ENCODE assay signal across 1 cellular context in genomic region chr1:28416509-28417194, GRCh38.
TF ChIP-seq lines count a peak whose summit lies in the region.

No MANE protein-coding gene starts in this region.

TF ChIP-seq in K562, 482 proteins besides CTCF, POLR2A, EP300 and RAD21 (continued from another document):
- TF ChIP-seq FOXP4 (CRISPR knock-in tag; IDR thresholded peaks at IDR 0.05; ENCODE audit: borderline replicate concordance) = no peak
- no peak for TF ChIP-seq CTBP1 (IDR thresholded peaks at IDR 0.05; ENCODE audit: borderline replicate concordance)
- no peak for TF ChIP-seq TARDBP (IDR thresholded peaks at IDR 0.05)
- TF ChIP-seq SIN3B (IDR thresholded peaks at IDR 0.05; ENCODE audit: low read depth) = no peak
- TF ChIP-seq ZFP1 (CRISPR knock-in tag; IDR thresholded peaks at IDR 0.05) = no peak
- no peak for TF ChIP-seq TEAD2 (tag; IDR thresholded peaks at IDR 0.05)
- TF ChIP-seq PRDM10 (IDR thresholded peaks at IDR 0.05; ENCODE audit: partially characterized antibody) = no peak
- peak; percentile 57; the same call in 1 of the 2 replicates for TF ChIP-seq ZNF24 (IDR thresholded peaks at IDR 0.05)
- TF ChIP-seq MNT (conservative IDR thresholded peaks at IDR 0.05) = peak in 1 of 2 experiments; percentile 45; a peak in 1 of 4 replicates
- TF ChIP-seq ZNF436 (CRISPR knock-in tag; IDR thresholded peaks at IDR 0.05) = no peak
- TF ChIP-seq FOXJ3 (CRISPR knock-in tag; IDR thresholded peaks at IDR 0.05) = no peak
- TF ChIP-seq ZNF785 (CRISPR knock-in tag; IDR thresholded peaks at IDR 0.05) = no peak
- TF ChIP-seq THRB (CRISPR knock-in tag; conservative IDR thresholded peaks at IDR 0.05) = 0 out of 2 replicates have a peak, but pooled peaks have one; percentile 21
- no peak for TF ChIP-seq ZNF695 (CRISPR knock-in tag; IDR thresholded peaks at IDR 0.05)
- no peak for TF ChIP-seq ZNF239 (CRISPR knock-in tag; IDR thresholded peaks at IDR 0.05)
- TF ChIP-seq ADNP (tag; IDR thresholded peaks at IDR 0.05) = 0 out of 2 replicates have a peak, but pooled peaks have one; percentile 31
- no peak for TF ChIP-seq PTRF (tag; IDR thresholded peaks at IDR 0.05)
- TF ChIP-seq YBX1 (IDR thresholded peaks at IDR 0.05) = no peak
- TF ChIP-seq ZMIZ1 (IDR thresholded peaks at IDR 0.05; ENCODE audit: low read depth in 2 of 2, low read length in 2 of 2) = no peak
- 0 out of 2 replicates have a peak, but pooled peaks have one; percentile 30 for TF ChIP-seq KLF6 (CRISPR knock-in tag; IDR thresholded peaks at IDR 0.05; ENCODE audit: borderline replicate concordance)
- no peak for TF ChIP-seq MTA1 (IDR thresholded peaks at IDR 0.05; ENCODE audit: borderline replicate concordance)
- no peak for TF ChIP-seq HOXB6 (CRISPR knock-in tag; IDR thresholded peaks at IDR 0.05; ENCODE audit: borderline replicate concordance)
